14 cellular contexts compared by ENCODE assay signal in genomic region chr5:112626079-112626478, GRCh38.
"Had no signal": no experiment of that assay in that cellular context is flagged by ENCODE, and none has a peak within 500 bp of the region (broad histone marks: within the 10 kb centered on the region; RNA-seq: fewer than 3 reads in every experiment).

No MANE protein-coding gene starts in this region.

- DNase-seq: activated CD4-positive, alpha-beta memory T cell treated with anti-CD3 and anti-CD28 coated beads, Interleukin-2, amount 10 ng/mL, durations not matched to agents 7 days and 5 days; activated CD4-positive, alpha-beta T cell treated with anti-CD3 and anti-CD28 coated beads for 36 hours; activated gamma-delta T cell treated with Interleukin-2 at 50 U/mL for 16 hours; activated T-cell treated with anti-CD3 and anti-CD28 coated beads, Interleukin-2, amount 50 U/mL, for 4 hours; cerebellar nuclear complex; effector CD8-positive, alpha-beta T cell; foreskin fibroblast; mammary epithelial cell; mucosa of descending colon; naive thymus-derived CD4-positive, alpha-beta T cell; small intestine; stimulated activated naive CD8-positive, alpha-beta T cell treated with anti-CD3 and anti-CD28 coated beads, Interleukin-15, Interleukin-2, amounts not matched to agents 100 U/mL and 50 U/mL, for 24 hours; T-helper 17 cell; trophoblast cell had no signal

- H3K9me3 ChIP-seq: mucosa of descending colon had no signal

- H3K4me3 ChIP-seq: mucosa of descending colon had no signal

- ATAC-seq: activated CD4-positive, alpha-beta T cell treated with anti-CD3 and anti-CD28 coated beads for 36 hours; activated T-cell treated with anti-CD3 and anti-CD28 coated beads, Interleukin-2, amount 50 U/mL, for 4 hours; mucosa of descending colon; naive thymus-derived CD4-positive, alpha-beta T cell; stimulated activated naive CD8-positive, alpha-beta T cell treated with anti-CD3 and anti-CD28 coated beads, Interleukin-15, Interleukin-2, amounts not matched to agents 100 U/mL and 50 U/mL, for 24 hours; T-helper 17 cell had no signal
